In genomic region chr15:45100884-45101622, GRCh38 we compare ENCODE assay signal across 23 cellular contexts. TPM values are rescaled to one million over a fixed set of nuclear protein-coding genes. Genes with fewer than 3 reads are reported as not detected.
"Had no signal": no experiment of that assay in that cellular context is flagged by ENCODE, and none has a peak within 500 bp of the region (broad histone marks: within the 10 kb centered on the region; RNA-seq: fewer than 3 reads in every experiment).

No MANE protein-coding gene starts in this region.

- ATAC-seq: activated T-cell treated with anti-CD3 and anti-CD28 coated beads, Interleukin-2, amount 50 U/mL, for 4 hours; left lung; T-cell had no signal

- H3K4me1 ChIP-seq: ascending aorta, left lung had no signal

- H3K27ac Mint-ChIP-seq: activated CD4-positive, alpha-beta T cell treated with anti-CD3 and anti-CD28 coated beads, Interleukin-2, amount 10 ng/mL, durations not matched to agents 24 days and 14 days; activated naive CD4-positive, alpha-beta T cell treated with anti-CD3 and anti-CD28 coated beads, Interleukin-2, amount 50 U/mL, for 24 hours; nephron progenitor cell; T-cell had no signal

- FAIRE-seq: endometrium, frontal cortex had no signal

- H3K36me3 ChIP-seq: ascending aorta, left lung had no signal

- H3K36me3 Mint-ChIP-seq: activated naive CD4-positive, alpha-beta T cell treated with anti-CD3 and anti-CD28 coated beads, Interleukin-2, amount 50 U/mL, for 24 hours; T-cell had no signal

- H3K9me3 ChIP-seq: ascending aorta, left lung, thyroid gland had no signal

- H3K4me1 Mint-ChIP-seq: activated CD4-positive, alpha-beta T cell treated with anti-CD3 and anti-CD28 coated beads, Interleukin-2, amount 10 ng/mL, durations not matched to agents 24 days and 14 days; activated naive CD4-positive, alpha-beta T cell treated with anti-CD3 and anti-CD28 coated beads, Interleukin-2, amount 50 U/mL, for 24 hours; nephron progenitor cell; T-cell had no signal

- H3K27me3 ChIP-seq: ascending aorta, thyroid gland had no signal

- H3K4me3 ChIP-seq: ascending aorta, left lung, thyroid gland had no signal

- H3K9me3 Mint-ChIP-seq: activated CD4-positive, alpha-beta T cell treated with anti-CD3 and anti-CD28 coated beads, Interleukin-2, amount 10 ng/mL, durations not matched to agents 24 days and 14 days; activated naive CD4-positive, alpha-beta T cell treated with anti-CD3 and anti-CD28 coated beads, Interleukin-2, amount 50 U/mL, for 24 hours; activated T-cell treated with anti-CD3 and anti-CD28 coated beads, Interleukin-2, amount 50 U/mL, for 4 hours; nephron progenitor cell; T-cell had no signal

- H3K27ac ChIP-seq: ascending aorta, left lung had no signal

- DNase-seq: activated CD4-positive, alpha-beta T cell treated with anti-CD3 and anti-CD28 coated beads, Interleukin-2, amount 10 ng/mL, durations not matched to agents 24 days and 14 days; activated CD8-positive, alpha-beta memory T cell treated with anti-CD3 and anti-CD28 coated beads, Interleukin-2, amount 50 U/mL, for 4 hours; activated T-cell treated with anti-CD3 and anti-CD28 coated beads, Interleukin-2, amount 50 U/mL, for 4 hours; cerebellar nuclear complex; cortex of kidney; erythroblast; hypothalamus; midbrain; nephron progenitor cell; stimulated activated CD8-positive, alpha-beta memory T cell treated with anti-CD3 and anti-CD28 coated beads, Interleukin-4, amount 100 ng/mL, for 48 hours; stimulated activated naive CD4-positive, alpha-beta T cell; T-cell; thyroid gland had no signal

- H3K27me3 Mint-ChIP-seq: activated CD4-positive, alpha-beta T cell treated with anti-CD3 and anti-CD28 coated beads, Interleukin-2, amount 10 ng/mL, durations not matched to agents 24 days and 14 days; activated naive CD4-positive, alpha-beta T cell treated with anti-CD3 and anti-CD28 coated beads, Interleukin-2, amount 50 U/mL, for 24 hours had no signal

- H3K4me3 Mint-ChIP-seq: activated CD4-positive, alpha-beta T cell treated with anti-CD3 and anti-CD28 coated beads, Interleukin-2, amount 10 ng/mL, durations not matched to agents 24 days and 14 days; activated naive CD4-positive, alpha-beta T cell treated with anti-CD3 and anti-CD28 coated beads, Interleukin-2, amount 50 U/mL, for 24 hours; activated T-cell treated with anti-CD3 and anti-CD28 coated beads, Interleukin-2, amount 50 U/mL, for 4 hours; nephron progenitor cell; T-cell had no signal

RNA-seq across cellular contexts. Expression of gene DUOX2, which starts 12.9 kb away (rescaled TPM):
- total RNA-seq: activated CD4-positive, alpha-beta T cell treated with anti-CD3 and anti-CD28 coated beads, Interleukin-2, amount 10 ng/mL, durations not matched to agents 24 days and 14 days; frontal cortex; lung microvascular endothelial cell; osteocyte; pulmonary artery endothelial cell had no signal

RNA-seq across cellular contexts. Expression of gene DUOXA2, which starts 13.1 kb away (rescaled TPM):
- total RNA-seq: activated CD4-positive, alpha-beta T cell treated with anti-CD3 and anti-CD28 coated beads, Interleukin-2, amount 10 ng/mL, durations not matched to agents 24 days and 14 days; activated T-cell treated with anti-CD3 and anti-CD28 coated beads, Interleukin-2, amount 50 U/mL, for 4 hours; frontal cortex; kidney epithelial cell; left lung; lung microvascular endothelial cell; osteocyte; pulmonary artery endothelial cell; subcutaneous adipose tissue; T-cell had no signal

RNA-seq across cellular contexts. Expression of gene DUOXA1, which starts 28.6 kb away (rescaled TPM):
- total RNA-seq: activated CD4-positive, alpha-beta T cell treated with anti-CD3 and anti-CD28 coated beads, Interleukin-2, amount 10 ng/mL, durations not matched to agents 24 days and 14 days; frontal cortex; kidney epithelial cell; lung microvascular endothelial cell; osteocyte; pulmonary artery endothelial cell had no signal

RNA-seq across cellular contexts. Expression of gene DUOX1, which starts 28.7 kb away (rescaled TPM):
- total RNA-seq: frontal cortex, lung microvascular endothelial cell, osteocyte, pulmonary artery endothelial cell had no signal
